1 cellular context compared by ENCODE assay signal in the genomic region with DNA sequence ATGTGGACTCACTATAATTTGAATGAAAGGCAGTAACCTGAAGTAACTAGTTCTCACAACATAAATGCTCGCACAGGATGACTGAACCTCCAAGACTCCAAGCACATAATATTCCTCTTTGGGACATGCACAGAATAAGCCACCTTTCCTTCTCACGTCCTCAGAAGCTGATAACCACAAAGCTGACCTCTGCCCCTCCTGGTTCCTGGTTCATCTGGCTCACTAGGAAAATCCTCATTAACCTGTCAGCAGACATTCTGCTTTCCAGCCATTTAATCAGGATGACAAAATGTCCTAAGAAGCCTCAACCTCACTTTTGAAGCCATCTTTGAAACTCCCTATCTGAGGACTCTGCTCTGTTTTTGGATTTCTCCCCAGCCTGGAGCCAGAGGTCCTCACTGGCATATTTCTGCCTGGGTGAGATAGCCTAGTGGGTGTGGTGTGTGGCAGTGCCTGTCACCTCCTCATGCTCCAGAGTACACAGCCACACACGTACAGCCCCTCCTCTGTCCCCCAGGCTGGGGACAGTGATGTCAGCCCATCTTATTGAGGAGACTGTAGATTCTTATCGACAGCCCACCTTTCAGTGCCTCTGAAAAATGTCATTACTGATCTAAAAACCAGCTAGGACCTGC.
TF ChIP-seq lines count a peak whose summit lies in the region.

No MANE protein-coding gene starts in this region.

TF ChIP-seq in SK-N-SH, 30 proteins besides CTCF, POLR2A, EP300 and RAD21 (continued from another document):
- TF ChIP-seq MXI1 (IDR thresholded peaks at IDR 0.05; ENCODE audit: low read depth, low read length) (no peak), NFIC (IDR thresholded peaks at IDR 0.05; ENCODE audit: borderline replicate concordance) (no peak), USF1 (IDR thresholded peaks at IDR 0.05; ENCODE audit: borderline replicate concordance, low read depth) (no peak), TCF12 (IDR thresholded peaks at IDR 0.05) (no peak), SIN3A (IDR thresholded peaks at IDR 0.05; ENCODE audit: borderline replicate concordance, low read depth, low read length) (no peak), ZBTB33 (IDR thresholded peaks at IDR 0.05; ENCODE audit: borderline replicate concordance, low read depth) (no peak), TAF1 (IDR thresholded peaks at IDR 0.05; ENCODE audit: borderline replicate concordance, low read depth, low read length) (no peak), GABPA (IDR thresholded peaks at IDR 0.05; ENCODE audit: low read depth) (no peak), REST (IDR thresholded peaks at IDR 0.05; ENCODE audit: low read depth, low read length) (no peak), JUND (IDR thresholded peaks at IDR 0.05) (no peak), RXRA (IDR thresholded peaks at IDR 0.05; ENCODE audit: borderline replicate concordance, low read depth) (no peak)
- TF ChIP-seq, protein P1, sequence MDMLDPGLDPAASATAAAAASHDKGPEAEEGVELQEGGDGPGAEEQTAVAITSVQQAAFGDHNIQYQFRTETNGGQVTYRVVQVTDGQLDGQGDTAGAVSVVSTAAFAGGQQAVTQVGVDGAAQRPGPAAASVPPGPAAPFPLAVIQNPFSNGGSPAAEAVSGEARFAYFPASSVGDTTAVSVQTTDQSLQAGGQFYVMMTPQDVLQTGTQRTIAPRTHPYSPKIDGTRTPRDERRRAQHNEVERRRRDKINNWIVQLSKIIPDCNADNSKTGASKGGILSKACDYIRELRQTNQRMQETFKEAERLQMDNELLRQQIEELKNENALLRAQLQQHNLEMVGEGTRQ (IDR thresholded peaks at IDR 0.05; ENCODE audit: borderline replicate concordance, low read depth, low read length), result no peak
- TF ChIP-seq, protein P2, sequence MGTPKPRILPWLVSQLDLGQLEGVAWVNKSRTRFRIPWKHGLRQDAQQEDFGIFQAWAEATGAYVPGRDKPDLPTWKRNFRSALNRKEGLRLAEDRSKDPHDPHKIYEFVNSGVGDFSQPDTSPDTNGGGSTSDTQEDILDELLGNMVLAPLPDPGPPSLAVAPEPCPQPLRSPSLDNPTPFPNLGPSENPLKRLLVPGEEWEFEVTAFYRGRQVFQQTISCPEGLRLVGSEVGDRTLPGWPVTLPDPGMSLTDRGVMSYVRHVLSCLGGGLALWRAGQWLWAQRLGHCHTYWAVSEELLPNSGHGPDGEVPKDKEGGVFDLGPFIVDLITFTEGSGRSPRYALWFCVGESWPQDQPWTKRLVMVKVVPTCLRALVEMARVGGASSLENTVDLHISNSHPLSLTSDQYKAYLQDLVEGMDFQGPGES (IDR thresholded peaks at IDR 0.05; ENCODE audit: low read depth, low read length), result no peak
- TF ChIP-seq, protein P3, sequence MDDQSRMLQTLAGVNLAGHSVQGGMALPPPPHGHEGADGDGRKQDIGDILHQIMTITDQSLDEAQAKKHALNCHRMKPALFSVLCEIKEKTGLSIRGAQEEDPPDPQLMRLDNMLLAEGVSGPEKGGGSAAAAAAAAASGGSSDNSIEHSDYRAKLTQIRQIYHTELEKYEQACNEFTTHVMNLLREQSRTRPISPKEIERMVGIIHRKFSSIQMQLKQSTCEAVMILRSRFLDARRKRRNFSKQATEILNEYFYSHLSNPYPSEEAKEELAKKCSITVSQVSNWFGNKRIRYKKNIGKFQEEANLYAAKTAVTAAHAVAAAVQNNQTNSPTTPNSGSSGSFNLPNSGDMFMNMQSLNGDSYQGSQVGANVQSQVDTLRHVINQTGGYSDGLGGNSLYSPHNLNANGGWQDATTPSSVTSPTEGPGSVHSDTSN (IDR thresholded peaks at IDR 0.05), result no peak
- TF ChIP-seq, protein P4, sequence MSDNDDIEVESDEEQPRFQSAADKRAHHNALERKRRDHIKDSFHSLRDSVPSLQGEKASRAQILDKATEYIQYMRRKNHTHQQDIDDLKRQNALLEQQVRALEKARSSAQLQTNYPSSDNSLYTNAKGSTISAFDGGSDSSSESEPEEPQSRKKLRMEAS (IDR thresholded peaks at IDR 0.05; ENCODE audit: low read depth), result no peak
